10 cellular contexts compared by ENCODE assay signal in the genomic region with DNA sequence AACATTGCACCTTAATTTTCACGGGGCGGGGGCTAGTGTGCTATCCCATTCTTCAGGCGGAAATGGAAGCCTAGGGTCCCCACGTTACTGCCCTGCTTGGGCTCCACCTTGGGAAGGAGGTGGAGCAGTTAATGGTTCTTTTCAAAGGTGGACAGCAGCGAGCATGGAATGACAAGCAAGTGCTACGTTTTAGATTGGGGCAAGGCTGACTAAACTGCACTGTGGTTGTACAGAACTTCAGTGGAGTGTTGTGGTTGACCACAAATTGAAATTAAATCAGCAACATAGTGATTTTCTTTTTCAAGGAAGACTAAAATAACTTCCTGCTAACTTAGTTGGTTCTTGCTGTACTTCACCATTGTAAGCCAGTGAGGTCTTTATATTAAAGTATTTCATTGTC. TPM values are rescaled to one million over a fixed set of nuclear protein-coding genes. Genes with fewer than 3 reads are reported as not detected.
A peak's percentile ranks its signal among the peaks of the same experiment; 100 is the strongest.
DNase-seq lines count a peak whose midpoint lies in the region; ATAC-seq and TF ChIP-seq lines count a peak whose summit lies in the region.
"Had no signal": no experiment of that assay in that cellular context is flagged by ENCODE, and none has a peak within 500 bp of the region (broad histone marks: within the 10 kb centered on the region; RNA-seq: fewer than 3 reads in every experiment).

No MANE protein-coding gene starts in this region.

- H3K9me3 Mint-ChIP-seq in activated naive CD8-positive, alpha-beta T cell treated with anti-CD3 and anti-CD28 coated beads, Interleukin-2, amount 50 U/mL, for 24 hours, result no peaks in the 10 kb centered on the region

- TF ChIP-seq CTCF in left ventricle myocardium inferior (IDR thresholded peaks at IDR 0.05; ENCODE audit: borderline replicate concordance) (no peak), RWPE1 (conservative IDR thresholded peaks at IDR 0.05; ENCODE audit: low read depth) (no peak)

- H3K4me3 Mint-ChIP-seq in activated naive CD8-positive, alpha-beta T cell treated with anti-CD3 and anti-CD28 coated beads, Interleukin-2, amount 50 U/mL, for 24 hours, result peak overlapping the region; percentile 22

- no peaks in the 10 kb centered on the region for H3K36me3 ChIP-seq in left ventricle myocardium inferior

- peak overlapping the region; percentile 23 for H3K27ac Mint-ChIP-seq in activated naive CD8-positive, alpha-beta T cell treated with anti-CD3 and anti-CD28 coated beads, Interleukin-2, amount 50 U/mL, for 24 hours

- intact Hi-C loops in left ventricle myocardium inferior (cut with micrococcal nuclease), result no loop called here

- POLR2A ChIA-PET in RWPE1 (lab: Yijun Ruan, JAX; ENCODE audit: low non-redundant PET), result no interaction called here

- peak; percentile 89 for ATAC-seq in activated naive CD8-positive, alpha-beta T cell treated with anti-CD3 and anti-CD28 coated beads, Interleukin-2, amount 50 U/mL, for 24 hours
- ATAC-seq in GM19452 (IDR thresholded peaks at IDR 0.05; ENCODE audit: unreplicated experiment), result no peak

- no peaks in the 10 kb centered on the region for H3K36me3 Mint-ChIP-seq in activated naive CD8-positive, alpha-beta T cell treated with anti-CD3 and anti-CD28 coated beads, Interleukin-2, amount 50 U/mL, for 24 hours (ENCODE audit: low read depth)

- peaks cover 28% of the 10 kb centered on the region for H3K4me1 Mint-ChIP-seq in activated naive CD8-positive, alpha-beta T cell treated with anti-CD3 and anti-CD28 coated beads, Interleukin-2, amount 50 U/mL, for 24 hours

- DNase-seq in SKM-1 treated with dmso at 0.1 percent for 144 hours (lab: John Stamatoyannopoulos, UW; ENCODE audit: unreplicated experiment), result peak; percentile 4
- no peak for DNase-seq in SKM-1 (lab: John Stamatoyannopoulos, UW; ENCODE audit: unreplicated experiment)
- DNase-seq in NOMO-1 treated with dmso at 0.1 percent for 144 hours (lab: John Stamatoyannopoulos, UW; ENCODE audit: unreplicated experiment), result peak; percentile 11
- peak; percentile 12 for DNase-seq in activated naive CD8-positive, alpha-beta T cell treated with anti-CD3 and anti-CD28 coated beads, Interleukin-2, amount 50 U/mL, for 24 hours
- peak; percentile 20 for DNase-seq in skeletal muscle cell (ENCODE audit: low read depth)
- DNase-seq in left ventricle myocardium inferior, result no peak
- no peak for DNase-seq in RWPE1 (ENCODE audit: low spot score)
- DNase-seq: NCI-H2081 treated with DMSO at 0.1 percent for 48 hours, occipital lobe had no signal

- peaks cover 2% of the 10 kb centered on the region for H3K27me3 Mint-ChIP-seq in activated naive CD8-positive, alpha-beta T cell treated with anti-CD3 and anti-CD28 coated beads, Interleukin-2, amount 50 U/mL, for 24 hours

- CTCF ChIA-PET in RWPE1 (lab: Yijun Ruan, JAX), result interaction anchor here (0.5 to 0.8 kb wide), 2 partner anchors 100 to 257 kb away, joined by 3 to 4 read pairs; no protein-coding TSS in a partner anchor

- H3K9me3 ChIP-seq in left ventricle myocardium inferior (replicated peaks), result peaks cover 3% of the 10 kb centered on the region

- H3K27me3 ChIP-seq in left ventricle myocardium inferior (ENCODE audit: low read depth), result no peaks in the 10 kb centered on the region

- no peak overlapping the region for H3K4me3 ChIP-seq in skeletal muscle cell (ENCODE audit: low read depth, low read length)
- H3K4me3 ChIP-seq in left ventricle myocardium inferior, result no peak overlapping the region

- H3K27ac ChIP-seq in left ventricle myocardium inferior (replicated peaks) (no peak overlapping the region), RWPE1 (no peak overlapping the region)

- no peaks in the 10 kb centered on the region for H3K4me1 ChIP-seq in left ventricle myocardium inferior

RNA-seq across cellular contexts. Expression of a gene that starts 47.0 kb away (rescaled TPM):
- total RNA-seq in left ventricle myocardium inferior, result 0.33 TPM
- total RNA-seq: occipital lobe had no signal

Comparison
In these comparisons a context has a peak if more than half of its experiments do, and no peak if none do; other contexts are left out.
1. DNase-seq: peak in SKM-1 treated with dmso at 0.1 percent for 144 hours (single experiment), NOMO-1 treated with dmso at 0.1 percent for 144 hours (single experiment), activated naive CD8-positive, alpha-beta T cell treated with anti-CD3 and anti-CD28 coated beads, Interleukin-2, amount 50 U/mL, for 24 hours (single experiment) and skeletal muscle cell (single experiment); none in SKM-1 (single experiment), left ventricle myocardium inferior (single experiment) and RWPE1 (single experiment).